14 cellular contexts compared by ENCODE assay signal in the genomic region with DNA sequence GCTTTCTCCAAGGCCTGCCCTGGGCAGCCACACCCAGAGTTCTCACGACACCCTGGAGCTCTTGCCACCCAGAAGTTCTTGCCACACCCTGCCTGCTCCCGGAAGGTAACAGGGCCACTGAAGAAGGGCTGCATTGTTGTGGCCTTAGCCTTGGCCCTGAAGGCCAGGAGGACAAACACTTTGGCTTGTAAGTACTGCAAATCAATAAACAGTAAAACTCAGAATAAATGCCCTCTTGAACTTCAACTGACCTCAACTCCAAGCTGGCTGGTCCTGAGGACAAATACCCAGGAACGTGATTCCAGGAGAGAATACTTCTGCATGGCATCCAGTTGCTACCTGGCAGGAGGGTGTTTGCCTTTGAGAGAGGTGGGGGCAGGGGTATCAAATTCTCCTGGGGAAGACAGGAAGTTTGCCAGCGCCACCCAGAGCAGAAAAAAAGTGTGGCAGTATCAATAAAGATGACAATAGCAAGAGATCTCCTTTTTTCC. TPM values are rescaled to one million over a fixed set of nuclear protein-coding genes. Genes with fewer than 3 reads are reported as not detected.
DNase-seq lines count a peak whose midpoint lies in the region; ATAC-seq, FAIRE-seq and TF ChIP-seq lines count a peak whose summit lies in the region.
"Had no signal": no experiment of that assay in that cellular context is flagged by ENCODE, and none has a peak within 500 bp of the region (broad histone marks: within the 10 kb centered on the region; RNA-seq: fewer than 3 reads in every experiment).

No MANE protein-coding gene starts in this region.

- H3K4me3 ChIP-seq in epithelial cell of proximal tubule (ENCODE audit: low read depth, low read length), result no peak overlapping the region
- no peak overlapping the region for H3K4me3 ChIP-seq in small intestine (ENCODE audit: low read depth in 1 of 2, low read length in 2 of 2)
- H3K4me3 ChIP-seq: testis had no signal

- peak overlapping the region; percentile 77 to 93 for H3K27ac ChIP-seq in small intestine (ENCODE audit: low read depth in 1 of 2, low read length in 1 of 2)
- H3K27ac ChIP-seq: KMS-11, testis had no signal

- 5 to 47% (median 23%) methylated on average over 4 of the region's 4 CpGs for WGBS in small intestine, 3 donors

- no peaks in the 10 kb centered on the region for H3K36me3 ChIP-seq in small intestine (ENCODE audit: control insufficient read depth in 2 of 2, insufficient read depth in 2 of 2, low read length in 2 of 2)

- no peak for ATAC-seq in HG03108 (IDR thresholded peaks at IDR 0.05; ENCODE audit: unreplicated experiment)
- ATAC-seq: activated T-cell treated with anti-CD3 and anti-CD28 coated beads, Interleukin-2, amount 50 U/mL, for 72 hours; effector memory CD8-positive, alpha-beta T cell; T-helper 17 cell had no signal

- no peaks in the 10 kb centered on the region for H3K9me3 ChIP-seq in small intestine (ENCODE audit: control insufficient read depth, low read depth)
- H3K9me3 ChIP-seq: testis had no signal

- no peak for FAIRE-seq in small intestine (lab: Jason Lieb, UNC)

- DNase-seq in NCI-H1417 (lab: John Stamatoyannopoulos, UW) (peak; percentile 52 to 67 (median 53)), NCI-H1417 treated with DMSO at 0.1 percent for 48 hours (lab: John Stamatoyannopoulos, UW) (no peak), NCI-H526 treated with DMSO at 0.1 percent for 48 hours (lab: John Stamatoyannopoulos, UW) (peak; percentile 6), epithelial cell of proximal tubule (ENCODE audit: low read depth) (no peak), small intestine (peak; percentile 97), cortex of kidney (lab: John Stamatoyannopoulos, UW) (no peak), cerebellar nuclear complex (lab: John Stamatoyannopoulos, UW) (no peak)
- DNase-seq: activated T-cell treated with anti-CD3 and anti-CD28 coated beads, Interleukin-2, amount 50 U/mL, for 72 hours; effector memory CD8-positive, alpha-beta T cell; T-helper 17 cell; testis had no signal

- peaks cover 3 to 8% of the 10 kb centered on the region in 2 donors for H3K4me1 ChIP-seq in small intestine (ENCODE audit: control insufficient read depth in 2 of 2, insufficient read depth in 1 of 2, low read depth in 1 of 2, low read length in 1 of 2)
- H3K4me1 ChIP-seq: testis had no signal

- H3K27me3 ChIP-seq in small intestine (ENCODE audit: control insufficient read depth in 2 of 2, insufficient read depth in 2 of 2, low read length in 2 of 2), result no peaks in the 10 kb centered on the region
- H3K27me3 ChIP-seq: testis had no signal

- peak; percentile 43 for TF ChIP-seq CTCF in epithelial cell of proximal tubule (conservative IDR thresholded peaks at IDR 0.05; ENCODE audit: low read depth, low read length)

RNA-seq across cellular contexts. Expression of a gene that starts 54.1 kb away (rescaled TPM):
- total RNA-seq in epithelial cell of proximal tubule, result not detected in 2 replicates
- under 1 TPM in 2 of 3 donors, not detected in 1; 0.22 to 0.52 TPM for polyA plus RNA-seq in small intestine
- polyA plus RNA-seq: AG04450 had no signal

Comparison
In these comparisons a context has a peak if more than half of its experiments do, and no peak if none do; other contexts are left out.
1. DNase-seq: peak in NCI-H1417 (3 of 3), NCI-H526 treated with DMSO at 0.1 percent for 48 hours (single experiment) and small intestine (single experiment); none in NCI-H1417 treated with DMSO at 0.1 percent for 48 hours (single experiment), epithelial cell of proximal tubule (single experiment), cortex of kidney (single experiment) and cerebellar nuclear complex (0 of 2).